Comparison of ENCODE assay signal across 27 cellular contexts in the genomic region with DNA sequence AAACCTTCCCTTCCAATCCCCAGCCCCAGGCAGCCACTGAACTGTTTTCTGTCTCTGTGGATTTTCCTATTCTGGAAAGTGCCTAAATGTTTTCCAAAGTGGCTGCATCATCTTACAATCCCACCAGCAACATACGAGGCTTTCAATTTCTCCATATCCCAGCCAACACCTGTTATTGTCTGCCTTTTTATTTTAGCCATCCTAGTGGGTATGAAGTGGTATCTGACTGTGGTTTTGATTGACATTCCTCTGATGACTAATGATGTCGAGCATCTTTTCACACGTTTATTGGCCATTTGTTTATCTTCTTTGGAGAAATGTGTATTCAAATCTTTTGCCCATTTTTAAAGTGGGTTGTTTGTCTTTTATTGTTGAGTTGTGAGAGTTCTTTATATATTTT.
"Had no signal": no experiment of that assay in that cellular context is flagged by ENCODE, and none has a peak within 500 bp of the region (broad histone marks: within the 10 kb centered on the region; RNA-seq: fewer than 3 reads in every experiment).

No MANE protein-coding gene starts in this region.

- H3K36me3 ChIP-seq: esophagus squamous epithelium, gastrocnemius medialis, heart right ventricle, left lung, lower lobe of right lung had no signal

- FAIRE-seq: endometrium, islet of Langerhans, keratinocyte had no signal

- ATAC-seq: effector memory CD8-positive, alpha-beta T cell; esophagus mucosa; gastrocnemius medialis; heart right ventricle; left cardiac atrium; left lung; left ventricle myocardium superior; lower lobe of right lung; mucosa of descending colon had no signal

- DNase-seq: cortex of kidney; effector CD8-positive, alpha-beta T cell; effector memory CD8-positive, alpha-beta T cell; endodermal cell; erythroblast; esophagus squamous epithelium; foreskin fibroblast; foreskin melanocyte; gastrocnemius medialis; glutamatergic neuron; head of caudate nucleus; heart right ventricle; hippocampal formation; left cardiac atrium; left lung; left ventricle myocardium superior; lower lobe of right lung; mesenchymal stem cell; mucosa of descending colon; naive B cell had no signal

- H3K27me3 ChIP-seq: left lung had no signal

- H3K36me3 Mint-ChIP-seq: mesothelial cell of epicardium, naive B cell had no signal

- H3K27ac ChIP-seq: epithelial cell of prostate, esophagus squamous epithelium, gastrocnemius medialis, heart right ventricle, left lung, lower lobe of right lung had no signal

- H3K9me3 Mint-ChIP-seq: dendritic cell treated with granulocyte-macrophage colony-stimulating factor and Interleukin-4, amounts not matched to agents 40 ng/mL and 50 ng/mL, for 4 days; effector memory CD8-positive, alpha-beta T cell; endodermal cell; naive B cell had no signal

- H3K4me3 ChIP-seq: esophagus squamous epithelium, gastrocnemius medialis, heart right ventricle, left lung, lower lobe of right lung, mucosa of descending colon had no signal

- H3K9me3 ChIP-seq: esophagus squamous epithelium, gastrocnemius medialis, heart right ventricle, left lung, lower lobe of right lung, mucosa of descending colon had no signal

- H3K27ac Mint-ChIP-seq: dendritic cell treated with granulocyte-macrophage colony-stimulating factor and Interleukin-4, amounts not matched to agents 40 ng/mL and 50 ng/mL, for 4 days; effector memory CD8-positive, alpha-beta T cell; endodermal cell; mesothelial cell of epicardium; naive B cell had no signal

- H3K4me3 Mint-ChIP-seq: dendritic cell treated with granulocyte-macrophage colony-stimulating factor and Interleukin-4, amounts not matched to agents 40 ng/mL and 50 ng/mL, for 4 days; effector memory CD8-positive, alpha-beta T cell; endodermal cell; mesothelial cell of epicardium had no signal
